10 cellular contexts compared by ENCODE assay signal in genomic region chr3:109927161-109927560, GRCh38.
DNase-seq lines count a peak whose midpoint lies in the region; ATAC-seq and TF ChIP-seq lines count a peak whose summit lies in the region.
"Had no signal": no experiment of that assay in that cellular context is flagged by ENCODE, and none has a peak within 500 bp of the region (broad histone marks: within the 10 kb centered on the region; RNA-seq: fewer than 3 reads in every experiment).

No MANE protein-coding gene starts in this region.

- no peaks in the 10 kb centered on the region for H3K27me3 ChIP-seq in breast epithelium
- H3K27me3 ChIP-seq in PC-3 (ENCODE audit: low read length): no peaks in the 10 kb centered on the region
- H3K27me3 ChIP-seq in thoracic aorta (replicated peaks; ENCODE audit: insufficient read depth): no peaks in the 10 kb centered on the region

- BruUV-seq in MCF 10A (replicated peaks; lab: Mats Ljungman, UMichigan) (no TSS peak), PC-3 (replicated peaks; lab: Mats Ljungman, UMichigan) (no TSS peak)

- POLR2A ChIA-PET in MCF 10A (lab: Yijun Ruan, JAX): interaction anchor here (0.8 kb wide), 1 partner anchor 29 kb away, joined by 3 read pairs; no protein-coding TSS in a partner anchor
- POLR2A ChIA-PET in PC-3 (lab: Charles Lee; ENCODE audit: unreplicated experiment): interaction anchor here (0.6 kb wide), 1 partner anchor 388 kb away, joined by 5 read pairs; no protein-coding TSS in a partner anchor

- H3K4me3 ChIP-seq in breast epithelium (no peak overlapping the region), PC-3 (ENCODE audit: low read length) (no peak overlapping the region), fibroblast of mammary gland (ENCODE audit: control insufficient read depth, low read depth, low read length) (no peak overlapping the region), thoracic aorta (no peak overlapping the region)

- H3K9me3 ChIP-seq in breast epithelium: no peaks in the 10 kb centered on the region
- H3K9me3 ChIP-seq in PC-3 (ENCODE audit: low read length): no peaks in the 10 kb centered on the region
- no peaks in the 10 kb centered on the region for H3K9me3 ChIP-seq in thoracic aorta

- H3K4me2 ChIP-seq in PC-3 (ENCODE audit: low read length): peak overlapping the region; percentile 51

- H3K27ac ChIP-seq in breast epithelium (no peak overlapping the region), PC-3 (ENCODE audit: low read length) (peak overlapping the region; percentile 90), thoracic aorta (no peak overlapping the region)

- H3K4me1 ChIP-seq in breast epithelium (no peaks in the 10 kb centered on the region), PC-3 (ENCODE audit: insufficient read depth, low read length) (peaks cover 32% of the 10 kb centered on the region), thoracic aorta (ENCODE audit: control insufficient read depth in 1 of 2, low read depth in 2 of 2) (no peaks in the 10 kb centered on the region)

- CTCF ChIA-PET in MCF 10A (lab: Yijun Ruan, JAX): interaction anchor here (0.6 to 1.0 kb wide), 2 partner anchors 16 to 1676 kb away, joined by 3 to 4 read pairs; no protein-coding TSS in a partner anchor
- CTCF ChIA-PET in PC-3 (lab: Charles Lee): no interaction called here

- no peaks in the 10 kb centered on the region for H4K20me1 ChIP-seq in PC-3 (ENCODE audit: low read length)

- TF ChIP-seq CTCF in MCF 10A (IDR thresholded peaks at IDR 0.05; ENCODE audit: unreplicated experiment) (no peak), breast epithelium (IDR thresholded peaks at IDR 0.05) (no peak), PC-3 (conservative IDR thresholded peaks at IDR 0.05; ENCODE audit: low read depth, low read length) (no peak), fibroblast of mammary gland (conservative IDR thresholded peaks at IDR 0.05; ENCODE audit: control insufficient read depth, insufficient read depth, low read depth, low read length) (no peak), thoracic aorta (IDR thresholded peaks at IDR 0.05) (no peak)

- intact Hi-C loops in MCF 10A (cut with micrococcal nuclease): no loop called here
- intact Hi-C loops in breast epithelium (cut with DNase I; ENCODE audit: low total_unique reads): no loop called here
- intact Hi-C loops in PC-3 (cut with micrococcal nuclease): loop anchor here (10.0 kb wide), 1 partner anchor 888 kb away; no protein-coding TSS in a partner anchor

- no peaks in the 10 kb centered on the region for H3K79me2 ChIP-seq in PC-3 (ENCODE audit: low read length)

- no peaks in the 10 kb centered on the region for H3K36me3 Mint-ChIP-seq in MCF 10A (ENCODE audit: insufficient read depth, unreplicated experiment)
- H3K36me3 Mint-ChIP-seq: memory B cell had no signal

- H3K4me1 Mint-ChIP-seq in MCF 10A (ENCODE audit: insufficient read depth, unreplicated experiment): peaks cover 27% of the 10 kb centered on the region
- H3K4me1 Mint-ChIP-seq: memory B cell had no signal

- H2AFZ ChIP-seq in PC-3 (ENCODE audit: low read length): peak overlapping the region; percentile 27; the same call in 1 of the 2 replicates

- ATAC-seq in PC-3: peak; percentile 97
- peak; percentile 82 for ATAC-seq in thoracic aorta (ENCODE audit: insufficient number of reproducible peaks, low FRiP score, low read depth)
- no peak for ATAC-seq in GM19467 (IDR thresholded peaks at IDR 0.05; ENCODE audit: unreplicated experiment)
- no peak for ATAC-seq in HG02571 (IDR thresholded peaks at IDR 0.05; ENCODE audit: unreplicated experiment)

- H3K9me2 ChIP-seq in PC-3 (replicated peaks; ENCODE audit: low read length): no peaks in the 10 kb centered on the region

- H3K9me3 Mint-ChIP-seq in MCF 10A (ENCODE audit: unreplicated experiment): no peaks in the 10 kb centered on the region
- H3K9me3 Mint-ChIP-seq: memory B cell had no signal

- peak overlapping the region; percentile 62 for H3K27ac Mint-ChIP-seq in MCF 10A (ENCODE audit: low read depth, unreplicated experiment)
- H3K27ac Mint-ChIP-seq: memory B cell had no signal

- H3K9ac ChIP-seq in PC-3 (ENCODE audit: low read length): peak overlapping the region; percentile 51

- H3K36me3 ChIP-seq in breast epithelium: no peaks in the 10 kb centered on the region
- H3K36me3 ChIP-seq in PC-3 (ENCODE audit: low read depth, low read length): no peaks in the 10 kb centered on the region
- H3K36me3 ChIP-seq in thoracic aorta: no peaks in the 10 kb centered on the region

- no peak for TF ChIP-seq POLR2A in breast epithelium (IDR thresholded peaks at IDR 0.05)

- no peaks in the 10 kb centered on the region for H3K27me3 Mint-ChIP-seq in MCF 10A (ENCODE audit: insufficient read depth, unreplicated experiment)
- H3K27me3 Mint-ChIP-seq: memory B cell had no signal

- H3K4me3 Mint-ChIP-seq in MCF 10A (ENCODE audit: unreplicated experiment): no peak overlapping the region
- H3K4me3 Mint-ChIP-seq: memory B cell had no signal

- DNase-seq in MCF 10A (ENCODE audit: unreplicated experiment) (peak; percentile 95), breast epithelium (ENCODE audit: low spot score in 2 of 2) (no peak), PC-3 (peak; percentile 97), fibroblast of mammary gland (ENCODE audit: low read depth) (peak; percentile 97), thoracic aorta (ENCODE audit: low spot score) (no peak), NAMALWA (ENCODE audit: low spot score) (no peak)
- DNase-seq: anterior cingulate cortex had no signal

- H3F3A ChIP-seq in PC-3 (ENCODE audit: low read length, unreplicated experiment): no peaks in the 10 kb centered on the region

Comparison
In these comparisons a context has a peak if more than half of its experiments do, and no peak if none do; other contexts are left out.
1. DNase-seq: peak in MCF 10A (single experiment), PC-3 (single experiment) and fibroblast of mammary gland (single experiment); none in breast epithelium (0 of 2), thoracic aorta (single experiment) and NAMALWA (single experiment).
2. ATAC-seq: peak in PC-3 (single experiment) and thoracic aorta (single experiment); none in GM19467 (single experiment) and HG02571 (single experiment).